In the genomic region with DNA sequence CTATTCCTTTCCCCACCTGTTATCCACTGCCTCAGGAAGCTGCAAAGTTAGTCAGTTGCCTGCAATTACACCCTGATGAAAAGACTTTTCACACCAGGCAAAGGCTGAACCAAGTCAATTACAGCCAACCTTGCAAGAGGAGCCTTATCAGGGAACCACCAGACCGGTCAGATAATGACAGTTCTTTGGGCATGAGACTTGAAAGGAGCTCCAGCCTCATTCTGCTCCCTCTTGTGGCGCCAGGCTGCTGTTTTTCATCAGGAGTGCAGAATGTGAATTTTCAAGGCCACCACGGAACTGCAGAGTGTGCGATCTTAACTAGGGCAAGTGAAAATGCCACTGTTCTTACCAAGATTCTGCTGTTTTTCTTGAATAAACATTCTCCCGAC, we compare ENCODE assay signal across 9 cellular contexts. TPM values are rescaled to one million over a fixed set of nuclear protein-coding genes. Genes with fewer than 3 reads are reported as not detected.
DNase-seq lines count a peak whose midpoint lies in the region; ATAC-seq, FAIRE-seq and TF ChIP-seq lines count a peak whose summit lies in the region.
"Had no signal": no experiment of that assay in that cellular context is flagged by ENCODE, and none has a peak within 500 bp of the region (broad histone marks: within the 10 kb centered on the region; RNA-seq: fewer than 3 reads in every experiment).

No MANE protein-coding gene starts in this region.

- CTCF ChIA-PET in Caco-2 (lab: Charles Lee) (interaction anchor here (0.7 to 1.2 kb wide), 17 partner anchors 8 to 200 kb away, joined by 3 to 15 read pairs (median 4); partner anchors contain the start of genes GPR142 and TTYH2), HEK293 (lab: Yijun Ruan, JAX) (interaction anchor here (0.5 to 8.5 kb wide), 25 partner anchors 12 to 375 kb away, joined by 3 to 108 read pairs (median 4); partner anchors contain the start of genes BTBD17 and TTYH2)

- peak; percentile 63 to 74 for TF ChIP-seq RAD21 in liver (IDR thresholded peaks at IDR 0.05)

- H3K27me3 Mint-ChIP-seq in Caco-2 (ENCODE audit: insufficient read depth, unreplicated experiment) = peaks cover 3% of the 10 kb centered on the region

- DNase-seq in Caco-2 = peak; percentile 81
- DNase-seq in RCC 7860 (ENCODE audit: low spot score) = peak; percentile 13
- peak; percentile 52 for DNase-seq in cerebellum (ENCODE audit: low spot score)
- DNase-seq in uterus = peak; percentile 30 to 54

- WGBS in liver = 5% methylated on average over 5 of the region's 5 CpGs

- no peak overlapping the region for H3K4me3 ChIP-seq in Caco-2 (ENCODE audit: low read depth, low read length)
- no peak overlapping the region for H3K4me3 ChIP-seq in HEK293 (ENCODE audit: low read depth, low read length)
- no peak overlapping the region for H3K4me3 ChIP-seq in liver (ENCODE audit: low read depth in 1 of 3, low read length in 3 of 3)
- H3K4me3 ChIP-seq in uterus = no peak overlapping the region

- H3K9me3 ChIP-seq in Caco-2 (no peaks in the 10 kb centered on the region), HEK293 (ENCODE audit: control insufficient read depth, insufficient read depth, low read depth, low read length) (no peaks in the 10 kb centered on the region), liver (ENCODE audit: control insufficient read depth in 4 of 4, low read length in 3 of 4) (no peaks in the 10 kb centered on the region), uterus (no peaks in the 10 kb centered on the region)

- intact Hi-C loops in Caco-2 (cut with micrococcal nuclease; ENCODE audit: unreplicated experiment) = loop anchor here (2.0 kb wide), 2 partner anchors 84 to 94 kb away; partner anchors contain the start of genes RPL38 and TTYH2
- intact Hi-C loops in uterus (cut with DNase I; ENCODE audit: low total_unique reads) = no loop called here

- no peaks in the 10 kb centered on the region for H3K36me3 Mint-ChIP-seq in Caco-2 (ENCODE audit: insufficient read depth, unreplicated experiment)

- 0 out of 2 replicates have a peak, but pooled peaks cover 5% of the 10 kb centered on the region for H3K4me1 ChIP-seq in Caco-2
- H3K4me1 ChIP-seq in HEK293 (ENCODE audit: control insufficient read depth, insufficient read depth, low read length) = no peaks in the 10 kb centered on the region
- H3K4me1 ChIP-seq in liver (ENCODE audit: control insufficient read depth in 4 of 4, insufficient read depth in 4 of 4, low read length in 3 of 4) = peaks cover 0 to 2% (median 0%) of the 10 kb centered on the region in 4 donors
- H3K4me1 ChIP-seq in uterus = no peaks in the 10 kb centered on the region

- POLR2A ChIA-PET in Caco-2 (lab: Charles Lee) (interaction anchor here (0.6 to 1.5 kb wide), 2 partner anchors 80 to 835 kb away, joined by 3 read pairs; partner anchors contain the start of gene NT5C), HEK293 (lab: Yijun Ruan, JAX) (interaction anchor here (0.5 to 1.9 kb wide), 8 partner anchors 12 to 1558 kb away, joined by 3 to 7 read pairs (median 6); partner anchors contain the start of genes RPL38, TTYH2 and WBP2)

- H3K27me3 ChIP-seq in Caco-2 (replicated peaks; ENCODE audit: control insufficient read depth, insufficient read depth, low read length) (no peaks in the 10 kb centered on the region), liver (ENCODE audit: control insufficient read depth in 4 of 4, insufficient read depth in 4 of 4, low read length in 3 of 4) (no peaks in the 10 kb centered on the region), uterus (no peaks in the 10 kb centered on the region)

- H3K36me3 ChIP-seq in Caco-2 (ENCODE audit: control insufficient read depth, insufficient read depth, low read length) (no peaks in the 10 kb centered on the region), HEK293 (ENCODE audit: control insufficient read depth in 2 of 2, insufficient read depth in 1 of 2, low read length in 2 of 2) (no peaks in the 10 kb centered on the region), liver (ENCODE audit: control insufficient read depth in 4 of 4, insufficient read depth in 3 of 4, low read depth in 1 of 4, low read length in 3 of 4) (no peaks in the 10 kb centered on the region), uterus (no peaks in the 10 kb centered on the region)

- H3K9ac ChIP-seq in liver (ENCODE audit: low read depth in 1 of 2, low read length in 2 of 2) = no peak overlapping the region

- BruUV-seq in Caco-2 (replicated peaks; lab: Mats Ljungman, UMichigan) = no TSS peak

- H3K27ac ChIP-seq in HEK293 (ENCODE audit: extremely low read depth, low read depth, low read length) (no peak overlapping the region), liver (ENCODE audit: low read depth in 1 of 2, low read length in 2 of 2) (no peak overlapping the region), uterus (no peak overlapping the region)

- TF ChIP-seq CTCF in Caco-2 (IDR thresholded peaks at IDR 0.05; ENCODE audit: insufficient read depth in 1 of 2, low read depth in 1 of 2, low read length in 1 of 2, severe bottlenecking in 1 of 2, unreplicated experiment in 1 of 2) (peak; percentile 63 to 82), HEK293 (tag by site-specific recombination; IDR thresholded peaks at IDR 0.05) (no peak; the same call in 1 of the 2 replicates), liver (IDR thresholded peaks at IDR 0.05; ENCODE audit: low read depth, low read length, missing input control) (peak; percentile 46), uterus (IDR thresholded peaks at IDR 0.05) (peak; percentile 23 to 51 (median 29))

- FAIRE-seq in RCC 7860 (lab: Jason Lieb, UNC) = no peak

- H3K4me3 Mint-ChIP-seq in Caco-2 (ENCODE audit: unreplicated experiment) = no peak overlapping the region

- peaks cover 8% of the 10 kb centered on the region for H3K4me1 Mint-ChIP-seq in Caco-2 (ENCODE audit: low read depth, unreplicated experiment)

- ATAC-seq in GM21737 (IDR thresholded peaks at IDR 0.05; ENCODE audit: unreplicated experiment) = no peak
- ATAC-seq in HG03571 (IDR thresholded peaks at IDR 0.05; ENCODE audit: unreplicated experiment) = no peak

- no peak overlapping the region for H3K27ac Mint-ChIP-seq in Caco-2 (ENCODE audit: unreplicated experiment)

- TF ChIP-seq POLR2A in uterus (IDR thresholded peaks at IDR 0.05) = no peak

- no peaks in the 10 kb centered on the region for H3K9me3 Mint-ChIP-seq in Caco-2 (ENCODE audit: unreplicated experiment)

TF ChIP-seq in HEK293, 187 proteins besides CTCF, POLR2A, EP300 and RAD21 (continues in another document):
- TF ChIP-seq ZNF544 (tag by site-specific recombination; IDR thresholded peaks at IDR 0.05) (no peak), ZNF560 (tag by site-specific recombination; IDR thresholded peaks at IDR 0.05; ENCODE audit: borderline replicate concordance) (no peak), ZNF404 (tag by site-specific recombination; IDR thresholded peaks at IDR 0.05) (no peak)
- TF ChIP-seq, protein P1, sequence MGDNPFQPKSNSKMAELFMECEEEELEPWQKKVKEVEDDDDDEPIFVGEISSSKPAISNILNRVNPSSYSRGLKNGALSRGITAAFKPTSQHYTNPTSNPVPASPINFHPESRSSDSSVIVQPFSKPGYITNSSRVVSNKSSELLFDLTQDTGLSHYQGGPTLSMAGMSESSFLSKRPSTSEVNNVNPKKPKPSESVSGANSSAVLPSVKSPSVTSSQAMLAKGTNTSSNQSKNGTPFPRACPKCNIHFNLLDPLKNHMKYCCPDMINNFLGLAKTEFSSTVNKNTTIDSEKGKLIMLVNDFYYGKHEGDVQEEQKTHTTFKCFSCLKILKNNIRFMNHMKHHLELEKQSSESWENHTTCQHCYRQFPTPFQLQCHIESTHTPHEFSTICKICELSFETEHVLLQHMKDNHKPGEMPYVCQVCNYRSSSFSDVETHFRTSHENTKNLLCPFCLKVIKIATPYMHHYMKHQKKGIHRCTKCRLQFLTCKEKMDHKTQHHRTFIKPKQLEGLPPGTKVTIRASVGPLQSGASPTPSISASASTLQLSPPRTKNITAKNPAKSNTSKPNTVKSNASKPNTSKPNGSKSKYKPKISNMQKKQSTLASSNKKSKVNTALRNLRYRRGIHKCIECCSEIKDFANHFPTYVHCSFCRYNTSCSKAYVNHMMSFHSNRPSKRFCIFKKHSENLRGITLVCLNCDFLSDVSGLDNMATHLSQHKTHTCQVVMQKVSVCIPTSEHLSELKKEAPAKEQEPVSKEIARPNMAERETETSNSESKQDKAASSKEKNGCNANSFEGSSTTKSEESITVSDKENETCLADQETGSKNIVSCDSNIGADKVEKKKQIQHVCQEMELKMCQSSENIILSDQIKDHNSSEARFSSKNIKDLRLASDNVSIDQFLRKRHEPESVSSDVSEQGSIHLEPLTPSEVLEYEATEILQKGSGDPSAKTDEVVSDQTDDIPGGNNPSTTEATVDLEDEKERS (tag by site-specific recombination; IDR thresholded peaks at IDR 0.05) = no peak

TF ChIP-seq in liver, 16 proteins besides CTCF, POLR2A, EP300 and RAD21 (continues in another document):
- TF ChIP-seq, protein P2, sequence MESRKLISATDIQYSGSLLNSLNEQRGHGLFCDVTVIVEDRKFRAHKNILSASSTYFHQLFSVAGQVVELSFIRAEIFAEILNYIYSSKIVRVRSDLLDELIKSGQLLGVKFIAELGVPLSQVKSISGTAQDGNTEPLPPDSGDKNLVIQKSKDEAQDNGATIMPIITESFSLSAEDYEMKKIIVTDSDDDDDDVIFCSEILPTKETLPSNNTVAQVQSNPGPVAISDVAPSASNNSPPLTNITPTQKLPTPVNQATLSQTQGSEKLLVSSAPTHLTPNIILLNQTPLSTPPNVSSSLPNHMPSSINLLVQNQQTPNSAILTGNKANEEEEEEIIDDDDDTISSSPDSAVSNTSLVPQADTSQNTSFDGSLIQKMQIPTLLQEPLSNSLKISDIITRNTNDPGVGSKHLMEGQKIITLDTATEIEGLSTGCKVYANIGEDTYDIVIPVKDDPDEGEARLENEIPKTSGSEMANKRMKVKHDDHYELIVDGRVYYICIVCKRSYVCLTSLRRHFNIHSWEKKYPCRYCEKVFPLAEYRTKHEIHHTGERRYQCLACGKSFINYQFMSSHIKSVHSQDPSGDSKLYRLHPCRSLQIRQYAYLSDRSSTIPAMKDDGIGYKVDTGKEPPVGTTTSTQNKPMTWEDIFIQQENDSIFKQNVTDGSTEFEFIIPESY (IDR thresholded peaks at IDR 0.05) = no peak
- TF ChIP-seq FOXA1 (IDR thresholded peaks at IDR 0.05) (no peak), JUND (IDR thresholded peaks at IDR 0.05) (no peak), NR2F2 (IDR thresholded peaks at IDR 0.05) (no peak), EGR1 (IDR thresholded peaks at IDR 0.05; ENCODE audit: low read depth in 2 of 2) (no peak), RXRA (IDR thresholded peaks at IDR 0.05) (no peak)

RNA-seq across cellular contexts. Expression of gene DNAI2, which starts 22.5 kb away (rescaled TPM):
- not detected in 2 replicates for total RNA-seq in Caco-2 (2022)
- 0.45 TPM for total RNA-seq in cerebellum
- total RNA-seq in liver = not detected
- not detected for polyA plus RNA-seq in liver
- 1 to 10 TPM in 1 of 4 donors, not detected in 3; 2.1 TPM for total RNA-seq in uterus
- total RNA-seq: pulmonary artery endothelial cell had no signal

RNA-seq across cellular contexts. Expression of gene KIF19, which starts 29.5 kb away (rescaled TPM):
- total RNA-seq in Caco-2 (2022) = not detected in 2 replicates
- 1.1 TPM for total RNA-seq in cerebellum
- total RNA-seq in liver = 1 to 10 TPM in 1 of 2 donors, under 1 TPM in 1; 0.70 to 2.1 TPM
- polyA plus RNA-seq in liver = under 1 TPM; 0.42 to 0.96 TPM
- total RNA-seq in uterus = 10 to 100 TPM in 1 of 4 donors, 1 to 10 TPM in 2, not detected in 1; 1.7 to 20.7 (median 4.8) TPM

Comparison
In these comparisons a context has a peak if more than half of its experiments do, and no peak if none do; other contexts are left out.
1. DNase-seq: peak in every context shown above with its lines; median percentile 81 in Caco-2; 52 in cerebellum; 42 in uterus; 13 in RCC 7860.